Comparison of ENCODE assay signal across 1 cellular context in genomic region chr5:10493884-10494283, GRCh38.
TF ChIP-seq lines count a peak whose summit lies in the region.

No MANE protein-coding gene starts in this region.

TF ChIP-seq in GM12878, 131 proteins besides CTCF, POLR2A, EP300 and RAD21 (continued from another document):
- TF ChIP-seq SRF (IDR thresholded peaks at IDR 0.05; ENCODE audit: low read depth in 2 of 2, low read length in 2 of 2) (no peak), ATF2 (IDR thresholded peaks at IDR 0.05; ENCODE audit: low read length) (peak; percentile 48; the same call in 1 of the 2 replicates), NR2F1 (conservative IDR thresholded peaks at IDR 0.05) (no peak), ZNF274 (IDR thresholded peaks at IDR 0.05; ENCODE audit: insufficient read depth, insufficient read length) (no peak), RUNX3 (IDR thresholded peaks at IDR 0.05; ENCODE audit: low read length) (peak; percentile 93), EED (IDR thresholded peaks at IDR 0.05; ENCODE audit: low read depth) (peak; percentile 85), ETV6 (conservative IDR thresholded peaks at IDR 0.05 in 1 of 2, IDR thresholded peaks at IDR 0.05 in 1 of 2; ENCODE audit: borderline replicate concordance in 1 of 2, low read depth in 1 of 2) (peak in 1 of 2 experiments; percentile 84; a peak in 2 of 4 replicates), ZBED1 (IDR thresholded peaks at IDR 0.05; ENCODE audit: borderline replicate concordance) (no peak), MLLT1 (IDR thresholded peaks at IDR 0.05) (no peak), MEF2A (IDR thresholded peaks at IDR 0.05; ENCODE audit: insufficient read depth, low read depth, low read length) (no peak), NFXL1 (IDR thresholded peaks at IDR 0.05; ENCODE audit: borderline replicate concordance) (no peak), IKZF2 (IDR thresholded peaks at IDR 0.05) (peak; percentile 15 to 40; a peak in 1 of 4 replicates), RB1 (IDR thresholded peaks at IDR 0.05; ENCODE audit: borderline replicate concordance) (no peak), ZBTB33 (IDR thresholded peaks at IDR 0.05) (no peak), ZNF217 (IDR thresholded peaks at IDR 0.05) (no peak), ZZZ3 (IDR thresholded peaks at IDR 0.05; ENCODE audit: control insufficient read depth, insufficient read length, low read depth) (no peak), CREB1 (IDR thresholded peaks at IDR 0.05; ENCODE audit: low read depth) (peak; percentile 31; the same call in 1 of the 2 replicates), FOS (IDR thresholded peaks at IDR 0.05; ENCODE audit: borderline replicate concordance, extremely low read depth, insufficient read length) (no peak), PRDM15 (CRISPR knock-in tag; IDR thresholded peaks at IDR 0.05) (no peak), RFX5 (IDR thresholded peaks at IDR 0.05; ENCODE audit: low read depth, low read length) (no peak), PML (IDR thresholded peaks at IDR 0.05; ENCODE audit: low read length) (no peak), SPI1 (IDR thresholded peaks at IDR 0.05; ENCODE audit: borderline replicate concordance, insufficient read depth, low read depth, low read length) (peak; percentile 12; the same call in 1 of the 2 replicates), NFIC (IDR thresholded peaks at IDR 0.05; ENCODE audit: low read depth, low read length) (peak; percentile 66), GATAD2B (conservative IDR thresholded peaks at IDR 0.05; ENCODE audit: low read depth) (0 out of 2 replicates have a peak, but pooled peaks have one; percentile 16), RCOR1 (conservative IDR thresholded peaks at IDR 0.05; ENCODE audit: low read depth, low read length) (no peak), BCL3 (IDR thresholded peaks at IDR 0.05; ENCODE audit: borderline replicate concordance, insufficient read depth, low read depth, low read length, poor library complexity, severe bottlenecking) (no peak), ZSCAN29 (IDR thresholded peaks at IDR 0.05) (no peak), WRNIP1 (IDR thresholded peaks at IDR 0.05; ENCODE audit: borderline replicate concordance, low read depth, low read length) (no peak)
